In the genomic region with DNA sequence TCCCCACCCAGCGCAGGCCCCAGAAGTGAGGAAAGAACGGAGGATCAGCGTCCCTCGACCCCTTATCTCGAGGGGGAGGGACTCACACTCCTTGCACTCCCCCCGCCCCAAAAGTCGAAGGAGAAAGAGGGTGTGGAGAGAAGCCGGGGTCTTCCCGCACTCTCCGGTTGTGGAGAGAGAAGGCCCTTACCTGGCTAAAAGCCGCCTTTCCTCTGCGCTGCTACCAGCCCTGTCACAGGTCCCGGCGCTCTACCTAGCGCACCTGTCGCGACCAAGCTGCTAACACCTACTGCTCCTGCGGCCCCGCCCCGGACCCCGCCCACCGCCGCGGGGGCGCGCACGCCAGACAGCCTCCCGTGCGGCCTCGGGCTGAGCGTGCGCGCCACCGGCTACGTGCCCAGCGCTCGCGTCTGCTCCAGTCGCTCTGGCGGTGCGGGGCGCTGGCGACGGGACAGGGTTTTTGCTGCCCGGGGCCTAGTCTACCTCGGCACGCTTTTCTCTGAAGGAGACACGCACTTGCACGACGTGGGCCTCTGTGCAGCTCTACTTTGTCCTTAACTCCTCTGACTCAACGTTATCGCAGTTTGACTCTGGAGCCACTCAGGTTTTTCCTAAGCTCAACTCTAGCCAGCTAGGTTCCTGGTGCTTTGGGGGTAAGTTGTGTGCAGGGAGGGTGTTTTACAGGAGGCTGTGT, we compare ENCODE assay signal across 8 cellular contexts. TPM values are rescaled to one million over a fixed set of nuclear protein-coding genes. Genes with fewer than 3 reads are reported as not detected.
DNase-seq lines count a peak whose midpoint lies in the region; ATAC-seq and TF ChIP-seq lines count a peak whose summit lies in the region.

A gene (minus strand): TSS at position 291 of the 694 bp plus-strand sequence. CDS start 34,769 bp downstream, outside the sequence.

- H3K27ac ChIP-seq in ascending aorta (peak within 1 kb of the TSS; percentile 59 to 68), right cardiac atrium (ENCODE audit: low read length) (peak within 1 kb of the TSS; percentile 97), uterus (peak within 1 kb of the TSS; percentile 79 to 93)

- intact Hi-C loops in T-helper 2 cell treated with Interferon-gamma antibody and Interleukin-4, amounts not matched to agents 100 ng/mL and 5 ng/mL, for 36 hours (cut with micrococcal nuclease) = loop anchor here (2.0 to 5.0 kb wide), 3 partner anchors 36 to 117 kb away; a partner anchor contains a TSS
- intact Hi-C loops in ascending aorta (cut with DNase I) (loop anchor here (1.0 to 5.0 kb wide), 2 partner anchors 36 to 61 kb away; no protein-coding TSS in a partner anchor), right cardiac atrium (cut with DNase I) (no loop called here), uterus (cut with DNase I; ENCODE audit: low total_unique reads) (loop anchor here (10.0 kb wide), 1 partner anchor 59 kb away; no protein-coding TSS in a partner anchor)

- peak; percentile 98 for ATAC-seq in HG02885 (IDR thresholded peaks at IDR 0.05; ENCODE audit: poor library complexity, unreplicated experiment)
- peak; percentile 99 for ATAC-seq in right cardiac atrium

- peak within 1 kb of the TSS; percentile 83 to 87 for H3K4me3 ChIP-seq in ascending aorta
- H3K4me3 ChIP-seq in right cardiac atrium (ENCODE audit: low read length) = peak within 1 kb of the TSS; percentile 91
- peak within 1 kb of the TSS; percentile 59 to 94 for H3K4me3 ChIP-seq in uterus

- H3K36me3 ChIP-seq in ascending aorta (no peaks in the 10 kb centered on the region), uterus (no peaks in the 10 kb centered on the region)

- peak; percentile 97 for DNase-seq in GM13976 (ENCODE audit: low spot score)
- peak; percentile 90 to 92 for DNase-seq in NCI-H187 (lab: John Stamatoyannopoulos, UW)
- DNase-seq in ascending aorta (ENCODE audit: low spot score in 2 of 2) = peak; percentile 43 to 94
- DNase-seq in right cardiac atrium = peak; percentile 93 to 98 (median 97)
- peak; percentile 90 for DNase-seq in putamen (ENCODE audit: low spot score)
- peak; percentile 88 to 91 for DNase-seq in uterus

- TF ChIP-seq CTCF in GM13976 (IDR thresholded peaks at IDR 0.05; ENCODE audit: borderline replicate concordance, control extremely low read depth, extremely low read depth, insufficient read depth, missing control alignments) (peak; percentile 47), ascending aorta (IDR thresholded peaks at IDR 0.05) (peak; percentile 31 to 89 (median 61)), uterus (IDR thresholded peaks at IDR 0.05) (peak; percentile 58 to 82 (median 72))

- H3K27me3 ChIP-seq in ascending aorta (no peaks in the 10 kb centered on the region), right cardiac atrium (ENCODE audit: control insufficient read depth, insufficient read depth) (no peaks in the 10 kb centered on the region), uterus (no peaks in the 10 kb centered on the region)

- peak; percentile 38 to 65 for TF ChIP-seq POLR2A in uterus (IDR thresholded peaks at IDR 0.05)

- H3K9me3 ChIP-seq in ascending aorta = no peaks in the 10 kb centered on the region
- no peaks in the 10 kb centered on the region for H3K9me3 ChIP-seq in right cardiac atrium (ENCODE audit: control insufficient read depth, low read length)
- no peaks in the 10 kb centered on the region for H3K9me3 ChIP-seq in uterus

- WGBS in right cardiac atrium = under 1% methylated on average over 52 of the region's 52 CpGs

- in situ Hi-C loops in GM13976 (cut with MboI; ENCODE audit: low sequenced_read_pairs, unreplicated experiment) = no loop called here

- peaks cover 0 to 5% of the 10 kb centered on the region in 2 donors for H3K4me1 ChIP-seq in ascending aorta
- peaks cover 2% of the 10 kb centered on the region for H3K4me1 ChIP-seq in right cardiac atrium (ENCODE audit: control insufficient read depth, insufficient read depth, low read length)
- peaks cover 0 to 4% of the 10 kb centered on the region in 2 donors for H3K4me1 ChIP-seq in uterus

RNA-seq across cellular contexts. Expression of the gene that starts here (rescaled TPM):
- 85.7 and 86.0 TPM in 2 replicates for total RNA-seq in T-helper 2 cell treated with Interferon-gamma antibody and Interleukin-4, amounts not matched to agents 100 ng/mL and 5 ng/mL, for 36 hours
- total RNA-seq in ascending aorta (79.4 TPM), right cardiac atrium (10 to 100 TPM; 21.9 to 33.5 (median 23.3) TPM), uterus (100 to 1,000 TPM in 2 of 4 donors, 10 to 100 TPM in 2; 85.0 to 140 (median 116) TPM)
- 19.9 TPM for polyA plus RNA-seq in right cardiac atrium

Comparison
In these comparisons a context has a peak if more than half of its experiments do, and no peak if none do; other contexts are left out.
1. Peak in every context shown above with its lines: DNase-seq, ATAC-seq, H3K4me3 ChIP-seq and H3K27ac ChIP-seq.
2. intact Hi-C loops: an anchor here in T-helper 2 cell treated with Interferon-gamma antibody and Interleukin-4, amounts not matched to agents 100 ng/mL and 5 ng/mL, for 36 hours (2.0 to 5.0 kb wide), ascending aorta (1.0 to 5.0 kb wide) and uterus (10.0 kb wide); none called in right cardiac atrium.